Comparison of ENCODE assay signal across 12 cellular contexts in genomic region chr2:149994057-149994728, GRCh38.
A peak's percentile ranks its signal among the peaks of the same experiment; 100 is the strongest.
DNase-seq lines count a peak whose midpoint lies in the region; ATAC-seq and TF ChIP-seq lines count a peak whose summit lies in the region.
"Had no signal": no experiment of that assay in that cellular context is flagged by ENCODE, and none has a peak within 500 bp of the region (broad histone marks: within the 10 kb centered on the region; RNA-seq: fewer than 3 reads in every experiment).

No MANE protein-coding gene starts in this region.

- intact Hi-C loops in lower leg skin (cut with DNase I; ENCODE audit: low total_unique reads): no loop called here

- no peak for TF ChIP-seq CTCF in lower leg skin (IDR thresholded peaks at IDR 0.05)

- TF ChIP-seq POLR2A in lower leg skin (IDR thresholded peaks at IDR 0.05): no peak

- peaks cover 3% of the 10 kb centered on the region for H3K9me3 ChIP-seq in adipocyte (ENCODE audit: control insufficient read depth, low read length)
- H3K9me3 ChIP-seq: right lobe of liver, suprapubic skin had no signal

- no peaks in the 10 kb centered on the region for H3K27me3 ChIP-seq in adipocyte (replicated peaks; ENCODE audit: control insufficient read depth, insufficient read depth, low read length)
- H3K27me3 ChIP-seq: right lobe of liver, suprapubic skin had no signal

- H3K36me3 ChIP-seq in adipocyte (ENCODE audit: control insufficient read depth, insufficient read depth, low read length, severe bottlenecking): no peaks in the 10 kb centered on the region
- H3K36me3 ChIP-seq: right lobe of liver, suprapubic skin had no signal

- H3K27me3 Mint-ChIP-seq in stimulated activated naive CD8-positive, alpha-beta T cell treated with anti-CD3 and anti-CD28 coated beads, Interleukin-15, amount 100 ng/mL, for 72 hours: no peaks in the 10 kb centered on the region

- no peak overlapping the region for H3K27ac Mint-ChIP-seq in stimulated activated naive CD8-positive, alpha-beta T cell treated with anti-CD3 and anti-CD28 coated beads, Interleukin-15, amount 100 ng/mL, for 72 hours

- H3K4me3 ChIP-seq in adipocyte (ENCODE audit: low read length): no peak overlapping the region
- H3K4me3 ChIP-seq in lower leg skin (ENCODE audit: low read depth, poor library complexity, severe bottlenecking): no peak overlapping the region
- H3K4me3 ChIP-seq: right lobe of liver, suprapubic skin had no signal

- WGBS in lower leg skin, 2 donors: 30 to 40% methylated on average over 8 to 9 of the region's 9 CpGs

- no peaks in the 10 kb centered on the region for H3K4me1 Mint-ChIP-seq in stimulated activated naive CD8-positive, alpha-beta T cell treated with anti-CD3 and anti-CD28 coated beads, Interleukin-15, amount 100 ng/mL, for 72 hours

- H3K4me1 ChIP-seq in adipocyte (ENCODE audit: control insufficient read depth, insufficient read depth, low read length): peaks cover 19% of the 10 kb centered on the region

- DNase-seq in COR-L47 (lab: John Stamatoyannopoulos, UW) (peak; percentile 1), LoVo (ENCODE audit: low spot score) (peak; percentile 87), adipocyte (ENCODE audit: low read depth) (peak; percentile 54), lower leg skin (ENCODE audit: low spot score in 2 of 2) (peak; percentile 78 to 91)
- no peak for DNase-seq in stimulated activated naive CD8-positive, alpha-beta T cell treated with anti-CD3 and anti-CD28 coated beads, Interleukin-15, amount 100 ng/mL, for 72 hours
- no peak for DNase-seq in stimulated activated CD4-positive, alpha-beta T cell treated with anti-CD3 and anti-CD28 coated beads, Interleukin-2, amount 100 ng/mL, for 48 hours
- DNase-seq: DND-41, right lobe of liver, T-helper 1 cell had no signal

- H3K9me3 Mint-ChIP-seq in stimulated activated naive CD8-positive, alpha-beta T cell treated with anti-CD3 and anti-CD28 coated beads, Interleukin-15, amount 100 ng/mL, for 72 hours: peaks cover 4 to 13% of the 10 kb centered on the region in 2 donors

- H3K4me3 Mint-ChIP-seq in stimulated activated naive CD8-positive, alpha-beta T cell treated with anti-CD3 and anti-CD28 coated beads, Interleukin-15, amount 100 ng/mL, for 72 hours: no peak overlapping the region

- H3K9ac ChIP-seq in adipocyte (ENCODE audit: low read length): no peak overlapping the region

- no peak for ATAC-seq in stimulated activated naive CD8-positive, alpha-beta T cell treated with anti-CD3 and anti-CD28 coated beads, Interleukin-15, amount 100 ng/mL, for 72 hours
- no peak for ATAC-seq in HG03469 (IDR thresholded peaks at IDR 0.05; ENCODE audit: unreplicated experiment)
- ATAC-seq in HG02763 (IDR thresholded peaks at IDR 0.05; ENCODE audit: unreplicated experiment): no peak

Comparison
In these comparisons a context has a peak if more than half of its experiments do, and no peak if none do; other contexts are left out.
1. DNase-seq: peak in COR-L47 (single experiment), LoVo (single experiment), adipocyte (single experiment) and lower leg skin (2 of 2); none in stimulated activated naive CD8-positive, alpha-beta T cell treated with anti-CD3 and anti-CD28 coated beads, Interleukin-15, amount 100 ng/mL, for 72 hours (0 of 2) and stimulated activated CD4-positive, alpha-beta T cell treated with anti-CD3 and anti-CD28 coated beads, Interleukin-2, amount 100 ng/mL, for 48 hours (0 of 2).